16 cellular contexts compared by ENCODE assay signal in the genomic region with DNA sequence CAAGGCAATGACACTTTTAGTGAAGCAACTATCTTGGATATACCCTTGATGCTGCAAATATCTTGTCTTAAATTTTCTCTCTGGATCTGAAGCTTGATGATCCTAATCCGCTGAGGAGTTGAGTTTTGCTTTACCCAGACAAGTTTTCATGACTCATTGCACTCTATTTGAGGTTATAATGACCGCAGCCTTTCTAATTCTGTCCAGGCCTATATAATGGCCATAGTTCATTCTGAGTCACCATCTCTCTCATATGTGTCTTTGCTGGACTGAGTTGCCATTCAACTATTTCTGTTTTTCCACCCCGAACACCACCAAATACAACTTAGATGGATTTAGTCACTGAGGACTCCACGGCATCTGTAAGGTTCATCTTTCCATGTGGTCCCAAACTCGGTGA.
"Had no signal": no experiment of that assay in that cellular context is flagged by ENCODE, and none has a peak within 500 bp of the region (broad histone marks: within the 10 kb centered on the region; RNA-seq: fewer than 3 reads in every experiment).

No MANE protein-coding gene starts in this region.

- DNase-seq: activated CD4-positive, alpha-beta T cell treated with anti-CD3 and anti-CD28 coated beads for 36 hours; activated CD8-positive, alpha-beta memory T cell treated with anti-CD3 and anti-CD28 coated beads, Interleukin-2, amount 50 U/mL, for 4 hours; activated CD8-positive, alpha-beta T cell treated with anti-CD3 and anti-CD28 coated beads for 36 hours; activated gamma-delta T cell treated with Interleukin-2 at 50 U/mL for 16 hours; activated naive CD8-positive, alpha-beta T cell treated with anti-CD3 and anti-CD28 coated beads for 36 hours; activated T-cell treated with anti-CD3 and anti-CD28 coated beads, Interleukin-2, amount 50 U/mL, for 72 hours; glutamatergic neuron; left colon; psoas muscle; right lobe of liver; spleen; stimulated activated naive CD8-positive, alpha-beta T cell treated with anti-CD3 and anti-CD28 coated beads, Interleukin-15, Interleukin-2, amounts not matched to agents 100 U/mL and 50 U/mL, for 24 hours; upper lobe of left lung had no signal

- ATAC-seq: activated CD4-positive, alpha-beta T cell treated with anti-CD3 and anti-CD28 coated beads for 36 hours; activated CD8-positive, alpha-beta T cell treated with anti-CD3 and anti-CD28 coated beads for 36 hours; activated T-cell treated with anti-CD3 and anti-CD28 coated beads, Interleukin-2, amount 50 U/mL, for 72 hours; left colon; natural killer cell treated with Interleukin-12 subunit alpha and Interleukin-12 subunit beta and Interleukin-15 and Interleukin-18, amount 100 ng/mL, for 72 hours; psoas muscle; right lobe of liver; stimulated activated naive CD8-positive, alpha-beta T cell treated with anti-CD3 and anti-CD28 coated beads, Interleukin-15, Interleukin-2, amounts not matched to agents 100 U/mL and 50 U/mL, for 24 hours had no signal

- H3K4me3 ChIP-seq: esophagus muscularis mucosa, lung, psoas muscle, right lobe of liver, spleen, upper lobe of left lung had no signal
